ENCODE assay signal across 1 cellular context in the genomic region with DNA sequence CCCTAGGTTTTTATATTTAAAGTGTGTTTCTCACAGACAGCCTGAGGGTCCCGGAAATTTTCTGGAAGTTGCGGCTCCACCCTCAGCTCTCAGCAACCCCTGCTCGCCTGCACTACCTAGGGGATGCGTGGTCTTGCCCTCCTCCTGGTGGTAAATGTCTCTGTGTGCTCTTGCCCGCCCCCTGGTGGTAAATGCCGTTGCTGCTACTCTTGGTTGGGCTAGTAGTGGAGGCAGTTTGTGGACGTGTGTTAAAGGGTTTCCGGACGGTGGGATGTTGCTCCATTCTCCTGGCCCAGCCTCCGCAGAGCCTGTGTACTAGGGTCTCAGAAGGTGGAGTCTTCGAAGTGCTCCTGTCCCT.
TF ChIP-seq lines count a peak whose summit lies in the region.

No MANE protein-coding gene starts in this region.

TF ChIP-seq in K562, 482 proteins besides CTCF, POLR2A, EP300 and RAD21 (continued from another document):
- no peak for TF ChIP-seq NFIX (CRISPR knock-in tag; IDR thresholded peaks at IDR 0.05; ENCODE audit: low read depth)
- no peak for TF ChIP-seq ZNF263 (CRISPR knock-in tag; IDR thresholded peaks at IDR 0.05; ENCODE audit: borderline replicate concordance)
- peak; percentile 67; the same call in 1 of the 2 replicates for TF ChIP-seq XRCC5 (IDR thresholded peaks at IDR 0.05; ENCODE audit: low read depth, low read length)
- TF ChIP-seq ZBTB7A (IDR thresholded peaks at IDR 0.05; ENCODE audit: borderline replicate concordance, control insufficient read depth, low read depth, low read length) = peak; percentile 50; the same call in 1 of the 2 replicates
- TF ChIP-seq CBX2 (IDR thresholded peaks at IDR 0.05; ENCODE audit: insufficient read depth, low read length, poor library complexity, severe bottlenecking) = no peak
- TF ChIP-seq, protein P1, sequence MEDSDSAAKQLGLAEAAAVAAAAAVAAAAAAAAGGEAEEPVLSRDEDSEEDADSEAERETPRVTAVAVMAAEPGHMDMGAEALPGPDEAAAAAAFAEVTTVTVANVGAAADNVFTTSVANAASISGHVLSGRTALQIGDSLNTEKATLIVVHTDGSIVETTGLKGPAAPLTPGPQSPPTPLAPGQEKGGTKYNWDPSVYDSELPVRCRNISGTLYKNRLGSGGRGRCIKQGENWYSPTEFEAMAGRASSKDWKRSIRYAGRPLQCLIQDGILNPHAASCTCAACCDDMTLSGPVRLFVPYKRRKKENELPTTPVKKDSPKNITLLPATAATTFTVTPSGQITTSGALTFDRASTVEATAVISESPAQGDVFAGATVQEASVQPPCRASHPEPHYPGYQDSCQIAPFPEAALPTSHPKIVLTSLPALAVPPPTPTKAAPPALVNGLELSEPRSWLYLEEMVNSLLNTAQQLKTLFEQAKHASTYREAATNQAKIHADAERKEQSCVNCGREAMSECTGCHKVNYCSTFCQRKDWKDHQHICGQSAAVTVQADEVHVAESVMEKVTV (CRISPR knock-in tag; IDR thresholded peaks at IDR 0.05) = peak; percentile 27; the same call in 1 of the 2 replicates
- no peak for TF ChIP-seq KLF16 (IDR thresholded peaks at IDR 0.05)
- TF ChIP-seq ZNF707 (CRISPR knock-in tag; conservative IDR thresholded peaks at IDR 0.05) = 0 out of 2 replicates have a peak, but pooled peaks have one; percentile 22
- TF ChIP-seq ZC3H11A (IDR thresholded peaks at IDR 0.05; ENCODE audit: low read depth, low read length) = no peak
- peak; percentile 21; the same call in 1 of the 2 replicates for TF ChIP-seq JUND (IDR thresholded peaks at IDR 0.05; ENCODE audit: borderline replicate concordance, low read depth, low read length)
- no peak for TF ChIP-seq JUND (tag; IDR thresholded peaks at IDR 0.05; ENCODE audit: borderline replicate concordance, low read depth, low read length)
- peak; percentile 49; the same call in 1 of the 2 replicates for TF ChIP-seq CREM (IDR thresholded peaks at IDR 0.05; ENCODE audit: low read depth)
- no peak for TF ChIP-seq SUPT5H (IDR thresholded peaks at IDR 0.05)
